In genomic region chr12:129675947-129676346, GRCh38 we compare ENCODE assay signal across 30 cellular contexts.
"Had no signal": no experiment of that assay in that cellular context is flagged by ENCODE, and none has a peak within 500 bp of the region (broad histone marks: within the 10 kb centered on the region; RNA-seq: fewer than 3 reads in every experiment).

No MANE protein-coding gene starts in this region.

- H3K27ac ChIP-seq: breast epithelium, cardiac muscle cell, colonic mucosa, gastrocnemius medialis, heart right ventricle, WERI-Rb-1 had no signal

- H3K27me3 ChIP-seq: breast epithelium, cardiac muscle cell, colonic mucosa, gastrocnemius medialis, heart right ventricle had no signal

- H3K27me3 Mint-ChIP-seq: activated B cell treated with CpG ODN at 0.5 μM for 24 hours; activated CD4-positive, alpha-beta memory T cell treated with anti-CD3 and anti-CD28 coated beads, Interleukin-2, amount 10 ng/mL, durations not matched to agents 7 days and 5 days; activated CD4-positive, alpha-beta T cell treated with anti-CD3 and anti-CD28 coated beads for 36 hours; activated CD4-positive, alpha-beta T cell treated with anti-CD3 and anti-CD28 coated beads, Interleukin-2, amount 10 ng/mL, durations not matched to agents 7 days and 5 days; activated naive CD8-positive, alpha-beta T cell; activated T-helper 17 cell treated with anti-CD3 and anti-CD28 coated beads, Interleukin-2, amount 50 U/mL, for 72 hours; T-helper 17 cell had no signal

- H3K4me3 ChIP-seq: breast epithelium, cardiac muscle cell, colonic mucosa, gastrocnemius medialis, heart right ventricle had no signal

- H3K9me3 ChIP-seq: colonic mucosa, gastrocnemius medialis had no signal

- H3K9me3 Mint-ChIP-seq: activated T-cell treated with anti-CD3 and anti-CD28 coated beads, Interleukin-2, amount 50 U/mL, for 4 hours had no signal

- H3K36me3 Mint-ChIP-seq: activated naive CD8-positive, alpha-beta T cell had no signal

- H3K27ac Mint-ChIP-seq: activated B cell treated with CpG ODN at 0.5 μM for 24 hours; activated CD4-positive, alpha-beta memory T cell treated with anti-CD3 and anti-CD28 coated beads, Interleukin-2, amount 10 ng/mL, durations not matched to agents 7 days and 5 days; activated CD4-positive, alpha-beta T cell treated with anti-CD3 and anti-CD28 coated beads for 36 hours; activated CD4-positive, alpha-beta T cell treated with anti-CD3 and anti-CD28 coated beads, Interleukin-2, amount 10 ng/mL, durations not matched to agents 7 days and 5 days; activated naive CD8-positive, alpha-beta T cell; activated T-helper 17 cell treated with anti-CD3 and anti-CD28 coated beads, Interleukin-2, amount 50 U/mL, for 72 hours; brain; T-helper 17 cell; T-helper 2 cell treated with Interferon-gamma antibody and Interleukin-4, amounts not matched to agents 5 μg/mL and 100 μg/mL, for 36 hours had no signal

- DNase-seq: activated B cell treated with CpG ODN at 0.5 μM for 24 hours; activated CD4-positive, alpha-beta memory T cell treated with anti-CD3 and anti-CD28 coated beads, Interleukin-2, amount 10 ng/mL, durations not matched to agents 7 days and 5 days; activated CD4-positive, alpha-beta T cell treated with anti-CD3 and anti-CD28 coated beads for 36 hours; activated CD4-positive, alpha-beta T cell treated with anti-CD3 and anti-CD28 coated beads, Interleukin-2, amount 10 ng/mL, durations not matched to agents 7 days and 5 days; activated CD4-positive, alpha-beta T cell treated with anti-CD3 and anti-CD28 coated beads, Interleukin-2, amount 50 U/mL, for 4 hours; activated effector memory CD4-positive, alpha-beta T cell treated with Interleukin-2 at 50 U/mL for 16 hours; activated gamma-delta T cell treated with Interleukin-2 at 50 U/mL for 16 hours; activated naive CD4-positive, alpha-beta T cell treated with anti-CD3 and anti-CD28 coated beads, Interleukin-2, amount 50 U/mL, for 16 hours; activated naive CD4-positive, alpha-beta T cell treated with Interleukin-2 at 50 U/mL for 16 hours; activated T-cell treated with anti-CD3 and anti-CD28 coated beads, Interleukin-2, amount 50 U/mL, for 4 hours; amniotic stem cell; central memory CD4-positive, alpha-beta T cell; cerebellar nuclear complex; colonic mucosa; effector CD8-positive, alpha-beta T cell; foreskin fibroblast; gastrocnemius medialis; heart right ventricle; T-helper 1 cell; T-helper 17 cell; T1000; WERI-Rb-1 had no signal

- H3K4me1 Mint-ChIP-seq: activated B cell treated with CpG ODN at 0.5 μM for 24 hours; activated CD4-positive, alpha-beta memory T cell treated with anti-CD3 and anti-CD28 coated beads, Interleukin-2, amount 10 ng/mL, durations not matched to agents 7 days and 5 days; activated CD4-positive, alpha-beta T cell treated with anti-CD3 and anti-CD28 coated beads for 36 hours; activated CD4-positive, alpha-beta T cell treated with anti-CD3 and anti-CD28 coated beads, Interleukin-2, amount 10 ng/mL, durations not matched to agents 7 days and 5 days; activated T-helper 17 cell treated with anti-CD3 and anti-CD28 coated beads, Interleukin-2, amount 50 U/mL, for 72 hours; T-helper 17 cell had no signal

- ATAC-seq: activated CD4-positive, alpha-beta T cell treated with anti-CD3 and anti-CD28 coated beads for 36 hours; activated CD4-positive, CD25-positive, alpha-beta regulatory T cell treated with anti-CD3 and anti-CD28 coated beads, Interleukin-2, amount 50 U/mL, for 24 hours; activated T-cell treated with anti-CD3 and anti-CD28 coated beads, Interleukin-2, amount 50 U/mL, for 4 hours; activated T-helper 17 cell treated with anti-CD3 and anti-CD28 coated beads, Interleukin-2, amount 50 U/mL, for 72 hours; esophagus mucosa; gastrocnemius medialis; heart right ventricle; T-helper 17 cell had no signal

- H3K4me3 Mint-ChIP-seq: activated B cell treated with CpG ODN at 0.5 μM for 24 hours; activated CD4-positive, alpha-beta memory T cell treated with anti-CD3 and anti-CD28 coated beads, Interleukin-2, amount 10 ng/mL, durations not matched to agents 7 days and 5 days; activated CD4-positive, alpha-beta T cell treated with anti-CD3 and anti-CD28 coated beads for 36 hours; activated CD4-positive, alpha-beta T cell treated with anti-CD3 and anti-CD28 coated beads, Interleukin-2, amount 10 ng/mL, durations not matched to agents 7 days and 5 days; activated naive CD8-positive, alpha-beta T cell; activated T-cell treated with anti-CD3 and anti-CD28 coated beads, Interleukin-2, amount 50 U/mL, for 4 hours; activated T-helper 17 cell treated with anti-CD3 and anti-CD28 coated beads, Interleukin-2, amount 50 U/mL, for 72 hours; brain; T-helper 17 cell; T-helper 2 cell treated with Interferon-gamma antibody and Interleukin-4, amounts not matched to agents 5 μg/mL and 100 μg/mL, for 36 hours had no signal

- H3K36me3 ChIP-seq: breast epithelium, cardiac muscle cell, colonic mucosa, gastrocnemius medialis, heart right ventricle, WERI-Rb-1 had no signal

- H3K4me1 ChIP-seq: breast epithelium, colonic mucosa, gastrocnemius medialis, heart right ventricle had no signal
